1 cellular context compared by ENCODE assay signal in genomic region chr10:28592953-28593352, GRCh38.
TF ChIP-seq lines count a peak whose summit lies in the region.

No MANE protein-coding gene starts in this region.

TF ChIP-seq in A549, 52 proteins besides CTCF, POLR2A, EP300 and RAD21 (continued from another document):
- TF ChIP-seq, protein P1, sequence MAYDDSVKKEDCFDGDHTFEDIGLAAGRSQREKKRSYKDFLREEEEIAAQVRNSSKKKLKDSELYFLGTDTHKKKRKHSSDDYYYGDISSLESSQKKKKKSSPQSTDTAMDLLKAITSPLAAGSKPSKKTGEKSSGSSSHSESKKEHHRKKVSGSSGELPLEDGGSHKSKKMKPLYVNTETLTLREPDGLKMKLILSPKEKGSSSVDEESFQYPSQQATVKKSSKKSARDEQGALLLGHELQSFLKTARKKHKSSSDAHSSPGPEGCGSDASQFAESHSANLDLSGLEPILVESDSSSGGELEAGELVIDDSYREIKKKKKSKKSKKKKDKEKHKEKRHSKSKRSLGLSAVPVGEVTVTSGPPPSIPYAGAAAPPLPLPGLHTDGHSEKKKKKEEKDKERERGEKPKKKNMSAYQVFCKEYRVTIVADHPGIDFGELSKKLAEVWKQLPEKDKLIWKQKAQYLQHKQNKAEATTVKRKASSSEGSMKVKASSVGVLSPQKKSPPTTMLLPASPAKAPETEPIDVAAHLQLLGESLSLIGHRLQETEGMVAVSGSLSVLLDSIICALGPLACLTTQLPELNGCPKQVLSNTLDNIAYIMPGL (CRISPR knock-in tag; IDR thresholded peaks at IDR 0.05; ENCODE audit: borderline replicate concordance) = no peak
- TF ChIP-seq EHF (CRISPR knock-in tag; IDR thresholded peaks at IDR 0.05) (no peak), TFCP2L1 (CRISPR knock-in tag; IDR thresholded peaks at IDR 0.05) (no peak)
